ENCODE assay signal across 35 cellular contexts in genomic region chr4:70138751-70139150, GRCh38. TPM values are rescaled to one million over a fixed set of nuclear protein-coding genes. Genes with fewer than 3 reads are reported as not detected.
"Had no signal": no experiment of that assay in that cellular context is flagged by ENCODE, and none has a peak within 500 bp of the region (broad histone marks: within the 10 kb centered on the region; RNA-seq: fewer than 3 reads in every experiment).

No MANE protein-coding gene starts in this region.

- H3K27ac ChIP-seq: adrenal gland, body of pancreas, esophagus muscularis mucosa, foreskin keratinocyte, gastrocnemius medialis, heart left ventricle had no signal

- H3K4me1 ChIP-seq: adrenal gland, body of pancreas, esophagus muscularis mucosa, foreskin keratinocyte, gastrocnemius medialis, heart left ventricle had no signal

- H3K27me3 ChIP-seq: adrenal gland, body of pancreas, esophagus muscularis mucosa, foreskin keratinocyte, gastrocnemius medialis, heart left ventricle had no signal

- FAIRE-seq: colon had no signal

- H3K4me3 ChIP-seq: adrenal gland, body of pancreas, esophagus muscularis mucosa, gastrocnemius medialis, heart left ventricle had no signal

- H3K4me3 Mint-ChIP-seq: activated CD8-positive, alpha-beta T cell treated with anti-CD3 and anti-CD28 coated beads for 36 hours; activated naive CD4-positive, alpha-beta T cell treated with anti-CD3 and anti-CD28 coated beads for 36 hours; activated naive CD4-positive, alpha-beta T cell treated with anti-CD3 and anti-CD28 coated beads, Interleukin-2, amount 50 U/mL, for 24 hours; activated naive CD8-positive, alpha-beta T cell treated with anti-CD3 and anti-CD28 coated beads for 36 hours; activated naive CD8-positive, alpha-beta T cell treated with anti-CD3 and anti-CD28 coated beads, Interleukin-2, amount 50 U/mL, for 24 hours; activated T-helper 1 cell treated with anti-CD3 and anti-CD28 coated beads, Interleukin-12 subunit alpha, Interleukin-12 subunit beta, Interleukin-2, Interleukin-4 antibody, amounts not matched to agents 30 ng/mL and 10 ng/mL and 1 ng/mL, durations not matched to agents 14 hours and 24 hours and 36 hours; effector memory CD8-positive, alpha-beta T cell; T-helper 17 cell; T-helper 2 cell treated with Interferon-gamma antibody and Interleukin-4, amounts not matched to agents 5 μg/mL and 100 μg/mL, for 36 hours had no signal

- DNase-seq: activated CD4-positive, alpha-beta T cell treated with anti-CD3 and anti-CD28 coated beads for 1 hour; activated CD4-positive, alpha-beta T cell treated with anti-CD3 and anti-CD28 coated beads for 4 hours; activated CD4-positive, alpha-beta T cell treated with anti-CD3 and anti-CD28 coated beads, Interleukin-2, amount 50 U/mL, for 1 hour; activated CD4-positive, alpha-beta T cell treated with anti-CD3 and anti-CD28 coated beads, Interleukin-2, amount 50 U/mL, for 48 hours; activated CD8-positive, alpha-beta memory T cell treated with anti-CD3 and anti-CD28 coated beads for 24 hours; activated CD8-positive, alpha-beta T cell treated with anti-CD3 and anti-CD28 coated beads for 36 hours; activated effector memory CD4-positive, alpha-beta T cell treated with anti-CD3 and anti-CD28 coated beads, Interleukin-2, amount 50 U/mL, for 16 hours; activated naive CD4-positive, alpha-beta T cell treated with anti-CD3 and anti-CD28 coated beads for 36 hours; activated naive CD8-positive, alpha-beta T cell treated with anti-CD3 and anti-CD28 coated beads for 36 hours; activated naive CD8-positive, alpha-beta T cell treated with anti-CD3 and anti-CD28 coated beads, Interleukin-2, amount 50 U/mL, for 24 hours; activated T-cell treated with anti-CD3 and anti-CD28 coated beads, Interleukin-2, amount 50 U/mL, for 48 hours; adrenal gland; amygdala; aorta; body of pancreas; caudate nucleus; cortex of kidney; dermis blood vessel endothelial cell; effector CD4-positive, alpha-beta T cell; effector memory CD8-positive, alpha-beta T cell; erythroblast; foreskin keratinocyte; gastrocnemius medialis; glutamatergic neuron; heart left ventricle; T-helper 1 cell; T-helper 17 cell; T1000 had no signal

- H3K36me3 Mint-ChIP-seq: activated naive CD4-positive, alpha-beta T cell treated with anti-CD3 and anti-CD28 coated beads, Interleukin-2, amount 50 U/mL, for 24 hours; activated naive CD8-positive, alpha-beta T cell treated with anti-CD3 and anti-CD28 coated beads for 36 hours had no signal

- H3K36me3 ChIP-seq: adrenal gland, esophagus muscularis mucosa, gastrocnemius medialis, heart left ventricle had no signal

- H3K27me3 Mint-ChIP-seq: activated CD8-positive, alpha-beta T cell treated with anti-CD3 and anti-CD28 coated beads for 36 hours; activated naive CD4-positive, alpha-beta T cell treated with anti-CD3 and anti-CD28 coated beads, Interleukin-2, amount 50 U/mL, for 24 hours; activated naive CD8-positive, alpha-beta T cell treated with anti-CD3 and anti-CD28 coated beads for 36 hours; activated naive CD8-positive, alpha-beta T cell treated with anti-CD3 and anti-CD28 coated beads, Interleukin-2, amount 50 U/mL, for 24 hours; effector memory CD8-positive, alpha-beta T cell; T-helper 17 cell had no signal

- ATAC-seq: activated CD8-positive, alpha-beta T cell treated with anti-CD3 and anti-CD28 coated beads for 36 hours; activated naive CD8-positive, alpha-beta T cell treated with anti-CD3 and anti-CD28 coated beads, Interleukin-2, amount 50 U/mL, for 24 hours; body of pancreas; effector memory CD8-positive, alpha-beta T cell; foreskin keratinocyte; gastrocnemius medialis; heart left ventricle; T-helper 17 cell had no signal

- H3K4me1 Mint-ChIP-seq: activated naive CD4-positive, alpha-beta T cell treated with anti-CD3 and anti-CD28 coated beads, Interleukin-2, amount 50 U/mL, for 24 hours; activated naive CD8-positive, alpha-beta T cell treated with anti-CD3 and anti-CD28 coated beads for 36 hours; activated naive CD8-positive, alpha-beta T cell treated with anti-CD3 and anti-CD28 coated beads, Interleukin-2, amount 50 U/mL, for 24 hours; T-helper 17 cell had no signal

- H3K27ac Mint-ChIP-seq: activated CD8-positive, alpha-beta T cell treated with anti-CD3 and anti-CD28 coated beads for 36 hours; activated naive CD4-positive, alpha-beta T cell treated with anti-CD3 and anti-CD28 coated beads for 36 hours; activated naive CD4-positive, alpha-beta T cell treated with anti-CD3 and anti-CD28 coated beads, Interleukin-2, amount 50 U/mL, for 24 hours; activated naive CD8-positive, alpha-beta T cell treated with anti-CD3 and anti-CD28 coated beads for 36 hours; activated naive CD8-positive, alpha-beta T cell treated with anti-CD3 and anti-CD28 coated beads, Interleukin-2, amount 50 U/mL, for 24 hours; activated T-helper 1 cell treated with anti-CD3 and anti-CD28 coated beads, Interleukin-12 subunit alpha, Interleukin-12 subunit beta, Interleukin-2, Interleukin-4 antibody, amounts not matched to agents 30 ng/mL and 10 ng/mL and 1 ng/mL, durations not matched to agents 14 hours and 24 hours and 36 hours; activated T-helper 2 cell treated with anti-CD3 and anti-CD28 coated beads, Interferon-gamma antibody, Interleukin-2, Interleukin-4, amounts not matched to agents 10 μg/mL and 5 μg/mL and 100 μg/mL, durations not matched to agents 14 hours and 24 hours and 36 hours; effector memory CD8-positive, alpha-beta T cell; T-helper 17 cell; T-helper 2 cell treated with Interferon-gamma antibody and Interleukin-4, amounts not matched to agents 5 μg/mL and 100 μg/mL, for 36 hours had no signal

- H3K9me3 Mint-ChIP-seq: activated CD8-positive, alpha-beta T cell treated with anti-CD3 and anti-CD28 coated beads for 36 hours; activated naive CD4-positive, alpha-beta T cell treated with anti-CD3 and anti-CD28 coated beads for 36 hours; activated naive CD4-positive, alpha-beta T cell treated with anti-CD3 and anti-CD28 coated beads, Interleukin-2, amount 50 U/mL, for 24 hours; activated naive CD8-positive, alpha-beta T cell treated with anti-CD3 and anti-CD28 coated beads for 36 hours; activated naive CD8-positive, alpha-beta T cell treated with anti-CD3 and anti-CD28 coated beads, Interleukin-2, amount 50 U/mL, for 24 hours; activated T-helper 1 cell treated with anti-CD3 and anti-CD28 coated beads, Interleukin-12 subunit alpha, Interleukin-12 subunit beta, Interleukin-2, Interleukin-4 antibody, amounts not matched to agents 30 ng/mL and 10 ng/mL and 1 ng/mL, durations not matched to agents 14 hours and 24 hours and 36 hours; activated T-helper 2 cell treated with anti-CD3 and anti-CD28 coated beads, Interferon-gamma antibody, Interleukin-2, Interleukin-4, amounts not matched to agents 10 μg/mL and 5 μg/mL and 100 μg/mL, durations not matched to agents 14 hours and 24 hours and 36 hours; T-helper 2 cell treated with Interferon-gamma antibody and Interleukin-4, amounts not matched to agents 5 μg/mL and 100 μg/mL, for 36 hours had no signal

- H3K9me3 ChIP-seq: adrenal gland, body of pancreas, esophagus muscularis mucosa, gastrocnemius medialis, heart left ventricle had no signal

RNA-seq across cellular contexts. Expression of gene PRR27, which starts 15.3 kb away (rescaled TPM):
- total RNA-seq: activated CD8-positive, alpha-beta T cell treated with anti-CD3 and anti-CD28 coated beads for 36 hours; activated naive CD4-positive, alpha-beta T cell treated with anti-CD3 and anti-CD28 coated beads for 36 hours; activated naive CD8-positive, alpha-beta T cell treated with anti-CD3 and anti-CD28 coated beads for 36 hours; activated T-helper 1 cell treated with anti-CD3 and anti-CD28 coated beads, Interleukin-12 subunit alpha, Interleukin-12 subunit beta, Interleukin-2, Interleukin-4 antibody, amounts not matched to agents 30 ng/mL and 10 ng/mL and 1 ng/mL, durations not matched to agents 14 hours and 24 hours and 36 hours; activated T-helper 2 cell treated with anti-CD3 and anti-CD28 coated beads, Interferon-gamma antibody, Interleukin-2, Interleukin-4, amounts not matched to agents 10 μg/mL and 5 μg/mL and 100 μg/mL, durations not matched to agents 14 hours and 24 hours and 36 hours; adrenal gland; aorta; body of pancreas; chondrocyte; dermis blood vessel endothelial cell; esophagus muscularis mucosa; foreskin keratinocyte; gastrocnemius medialis; heart left ventricle; T-helper 17 cell had no signal
- polyA plus RNA-seq: adrenal gland, aorta, foreskin keratinocyte, heart left ventricle had no signal

RNA-seq across cellular contexts. Expression of gene ODAM, which starts 56.8 kb away (rescaled TPM):
- total RNA-seq: activated CD8-positive, alpha-beta T cell treated with anti-CD3 and anti-CD28 coated beads for 36 hours; activated naive CD4-positive, alpha-beta T cell treated with anti-CD3 and anti-CD28 coated beads for 36 hours; activated naive CD8-positive, alpha-beta T cell treated with anti-CD3 and anti-CD28 coated beads for 36 hours; activated T-helper 1 cell treated with anti-CD3 and anti-CD28 coated beads, Interleukin-12 subunit alpha, Interleukin-12 subunit beta, Interleukin-2, Interleukin-4 antibody, amounts not matched to agents 30 ng/mL and 10 ng/mL and 1 ng/mL, durations not matched to agents 14 hours and 24 hours and 36 hours; activated T-helper 2 cell treated with anti-CD3 and anti-CD28 coated beads, Interferon-gamma antibody, Interleukin-2, Interleukin-4, amounts not matched to agents 10 μg/mL and 5 μg/mL and 100 μg/mL, durations not matched to agents 14 hours and 24 hours and 36 hours; aorta; chondrocyte; dermis blood vessel endothelial cell; foreskin keratinocyte; gastrocnemius medialis; heart left ventricle; T-helper 17 cell had no signal
- polyA plus RNA-seq: aorta, foreskin keratinocyte, heart left ventricle had no signal
